In genomic region chr7:80488406-80488805, GRCh38 we compare ENCODE assay signal across 1 cellular context.
TF ChIP-seq lines count a peak whose summit lies in the region.

No MANE protein-coding gene starts in this region.

TF ChIP-seq in SK-N-SH treated with all-trans-retinoic acid at 6 μM for 48 hours, 23 proteins besides CTCF, POLR2A, EP300 and RAD21 (continued from another document):
- TF ChIP-seq ZC3H10 (CRISPR knock-in tag; IDR thresholded peaks at IDR 0.05) (no peak), BACH2 (CRISPR knock-in tag; IDR thresholded peaks at IDR 0.05; ENCODE audit: borderline replicate concordance) (no peak), TOX (CRISPR knock-in tag; IDR thresholded peaks at IDR 0.05; ENCODE audit: borderline replicate concordance) (no peak)
